ENCODE assay signal across 18 cellular contexts in the genomic region with DNA sequence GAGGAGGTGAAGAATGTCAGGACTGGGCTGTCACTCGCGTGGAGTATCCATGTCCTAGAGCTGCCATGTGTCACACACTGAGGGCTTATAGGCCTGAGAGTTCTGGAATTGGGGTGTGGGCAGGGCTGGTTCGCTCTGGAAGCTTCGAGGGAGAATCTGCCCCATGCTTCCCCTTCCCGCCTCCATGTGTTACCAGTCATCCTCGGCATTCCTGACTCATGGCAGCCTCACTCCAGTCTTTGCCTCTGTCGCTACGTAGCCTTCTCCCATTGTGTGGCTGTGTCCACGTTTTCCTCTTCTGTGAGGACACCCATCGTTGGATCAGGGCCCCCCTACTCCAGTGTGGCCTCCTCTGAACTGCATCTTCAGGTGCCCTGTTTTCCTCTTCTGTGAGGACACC.
"Had no signal": no experiment of that assay in that cellular context is flagged by ENCODE, and none has a peak within 500 bp of the region (broad histone marks: within the 10 kb centered on the region; RNA-seq: fewer than 3 reads in every experiment).

No MANE protein-coding gene starts in this region.

- H3K36me3 ChIP-seq: colonic mucosa, ovary had no signal

- H3K4me1 ChIP-seq: colonic mucosa, right atrium auricular region had no signal

- H3K9me3 ChIP-seq: colonic mucosa, mucosa of descending colon, ovary, right atrium auricular region, thoracic aorta had no signal

- H3K4me2 ChIP-seq: smooth muscle cell had no signal

- H3K27ac ChIP-seq: colonic mucosa, ovary, right atrium auricular region, thoracic aorta had no signal

- H3K4me3 Mint-ChIP-seq: stimulated activated naive B cell treated with anti-CD40 and anti-IgM and Interleukin-4, amounts not matched to agents 10 μg/mL and 1 μg/mL and 100 μg/mL, for 72 hours; stimulated activated naive CD8-positive, alpha-beta T cell treated with anti-CD3 and anti-CD28 coated beads, Interleukin-15, amount 100 ng/mL, for 72 hours had no signal

- ATAC-seq: mucosa of descending colon; naive thymus-derived CD8-positive, alpha-beta T cell; stimulated activated naive B cell treated with anti-CD40 and anti-IgM and Interleukin-4, amounts not matched to agents 10 μg/mL and 1 μg/mL and 100 μg/mL, for 72 hours; stimulated activated naive CD8-positive, alpha-beta T cell treated with anti-CD3 and anti-CD28 coated beads, Interleukin-15, amount 100 ng/mL, for 72 hours had no signal

- DNase-seq: cerebellar nuclear complex; colonic mucosa; dermis blood vessel endothelial cell; effector CD4-positive, alpha-beta T cell; foreskin melanocyte; hippocampal formation; kidney glomerular epithelial cell; mucosa of descending colon; stimulated activated CD4-positive, alpha-beta T cell treated with anti-CD3 and anti-CD28 coated beads, Interleukin-1b, Interleukin-23, amount 100 ng/mL, for 48 hours; stimulated activated CD4-positive, alpha-beta T cell treated with anti-CD3 and anti-CD28 coated beads, Interleukin-4, amount 100 ng/mL, for 24 hours; stimulated activated naive B cell treated with anti-CD40 and anti-IgM and Interleukin-4, amounts not matched to agents 10 μg/mL and 1 μg/mL and 100 μg/mL, for 72 hours; stimulated activated naive CD8-positive, alpha-beta T cell treated with anti-CD3 and anti-CD28 coated beads, Interleukin-15, amount 100 ng/mL, for 72 hours; trophoblast cell had no signal

- H3K9me3 Mint-ChIP-seq: naive thymus-derived CD8-positive, alpha-beta T cell; stimulated activated naive B cell treated with anti-CD40 and anti-IgM and Interleukin-4, amounts not matched to agents 10 μg/mL and 1 μg/mL and 100 μg/mL, for 72 hours; stimulated activated naive CD8-positive, alpha-beta T cell treated with anti-CD3 and anti-CD28 coated beads, Interleukin-15, amount 100 ng/mL, for 72 hours had no signal

- H3K27me3 ChIP-seq: colonic mucosa, ovary, right atrium auricular region had no signal

- H3K27me3 Mint-ChIP-seq: naive thymus-derived CD8-positive, alpha-beta T cell; stimulated activated naive B cell treated with anti-CD40 and anti-IgM and Interleukin-4, amounts not matched to agents 10 μg/mL and 1 μg/mL and 100 μg/mL, for 72 hours; stimulated activated naive CD8-positive, alpha-beta T cell treated with anti-CD3 and anti-CD28 coated beads, Interleukin-15, amount 100 ng/mL, for 72 hours had no signal

- H3K4me3 ChIP-seq: colonic mucosa, mucosa of descending colon, ovary, right atrium auricular region, smooth muscle cell, thoracic aorta had no signal
